ENCODE assay signal across 12 cellular contexts in the genomic region with DNA sequence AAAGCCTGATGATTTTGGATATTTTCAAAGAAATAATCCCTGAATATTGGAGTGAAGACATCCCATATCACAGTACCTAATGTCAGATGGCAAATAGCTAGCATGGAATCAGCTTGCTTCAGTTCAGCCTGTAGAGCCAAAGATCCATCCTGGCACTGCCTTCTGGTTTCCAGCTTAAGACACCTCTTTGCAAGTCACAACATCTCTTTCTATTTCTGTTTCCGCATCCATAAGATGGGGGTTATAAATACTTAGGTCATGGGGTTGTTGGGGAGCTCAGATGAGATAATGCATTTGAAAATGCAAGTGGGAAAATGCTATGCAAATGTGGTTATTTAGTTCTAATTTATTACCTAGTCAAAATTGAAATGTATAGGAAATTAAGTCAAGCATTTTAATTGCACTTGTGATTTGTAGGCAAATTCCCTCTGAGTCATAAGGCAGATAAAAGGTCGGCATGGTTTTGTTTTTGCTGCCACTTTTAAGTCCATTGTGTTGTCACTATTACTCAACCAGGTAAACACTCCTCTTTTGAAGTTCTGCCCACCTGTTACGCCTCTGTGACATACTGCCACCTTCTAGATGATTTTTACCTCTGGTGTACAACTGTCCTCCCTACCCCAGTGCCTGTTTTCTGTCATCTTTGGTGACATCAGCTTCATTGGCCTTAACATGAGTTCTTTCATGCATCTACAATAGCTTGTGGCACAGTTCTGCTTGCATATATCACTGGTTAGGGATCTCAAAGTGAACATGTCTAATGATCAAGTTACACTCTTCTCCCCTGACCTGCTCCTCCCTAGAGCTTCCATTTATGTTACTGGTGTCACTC.
DNase-seq lines count a peak whose midpoint lies in the region; ATAC-seq and TF ChIP-seq lines count a peak whose summit lies in the region.
"Had no signal": no experiment of that assay in that cellular context is flagged by ENCODE, and none has a peak within 500 bp of the region (broad histone marks: within the 10 kb centered on the region; RNA-seq: fewer than 3 reads in every experiment).

No MANE protein-coding gene starts in this region.

- peaks cover 15% of the 10 kb centered on the region for H3K36me3 Mint-ChIP-seq in activated CD4-positive, alpha-beta T cell treated with anti-CD3 and anti-CD28 coated beads for 36 hours (ENCODE audit: low read depth)

- TF ChIP-seq POLR2A in right lobe of liver (IDR thresholded peaks at IDR 0.05) (no peak), prostate gland (IDR thresholded peaks at IDR 0.05) (no peak)

- H3K27me3 ChIP-seq in right lobe of liver: no peaks in the 10 kb centered on the region
- no peaks in the 10 kb centered on the region for H3K27me3 ChIP-seq in prostate gland (replicated peaks; ENCODE audit: insufficient read depth)
- H3K27me3 ChIP-seq in tibial artery: no peaks in the 10 kb centered on the region
- H3K27me3 ChIP-seq: heart left ventricle had no signal

- H3K9me3 ChIP-seq in right lobe of liver (no peaks in the 10 kb centered on the region), prostate gland (no peaks in the 10 kb centered on the region), tibial artery (no peaks in the 10 kb centered on the region)
- H3K9me3 ChIP-seq: heart left ventricle had no signal

- no peaks in the 10 kb centered on the region for H3K27me3 Mint-ChIP-seq in activated CD4-positive, alpha-beta T cell treated with anti-CD3 and anti-CD28 coated beads for 36 hours
- H3K27me3 Mint-ChIP-seq: T-cell had no signal

- 41% methylated on average over 3 of the region's 3 CpGs for WGBS in right lobe of liver (ENCODE audit: insufficient coverage, low coverage, low lambda C conversion rate, missing lambda C conversion rate)
- 47% methylated on average over 3 of the region's 3 CpGs for WGBS in prostate gland

- intact Hi-C loops in activated CD4-positive, alpha-beta T cell treated with anti-CD3 and anti-CD28 coated beads for 36 hours (cut with DNase I, micrococcal nuclease): loop anchor here in 1 of 2 experiments (2.0 kb wide), 1 partner anchor 30 kb away; no protein-coding TSS in a partner anchor
- intact Hi-C loops in right lobe of liver (cut with DNase I) (no loop called here), prostate gland (cut with DNase I) (no loop called here), tibial artery (cut with DNase I; ENCODE audit: low total_unique reads) (no loop called here)

- CTCF ChIA-PET in activated CD4-positive, alpha-beta T cell treated with anti-CD3 and anti-CD28 coated beads for 36 hours (lab: Charles Lee): interaction anchor here (0.6 to 0.8 kb wide), 2 partner anchors 9 to 11 kb away, joined by 3 to 4 read pairs; no protein-coding TSS in a partner anchor

- POLR2A ChIA-PET in activated CD4-positive, alpha-beta T cell treated with anti-CD3 and anti-CD28 coated beads for 36 hours (lab: Charles Lee): interaction anchor here (0.6 kb wide), 1 partner anchor 56 kb away, joined by 4 read pairs; no protein-coding TSS in a partner anchor

- no peak overlapping the region for H3K4me3 Mint-ChIP-seq in activated CD4-positive, alpha-beta T cell treated with anti-CD3 and anti-CD28 coated beads for 36 hours
- H3K4me3 Mint-ChIP-seq: T-cell had no signal

- TF ChIP-seq CTCF in right lobe of liver (IDR thresholded peaks at IDR 0.05): no peak
- TF ChIP-seq CTCF in prostate gland (IDR thresholded peaks at IDR 0.05): no peak
- TF ChIP-seq CTCF in tibial artery (IDR thresholded peaks at IDR 0.05): no peak

- peak overlapping the region; percentile 35 for H3K27ac Mint-ChIP-seq in activated CD4-positive, alpha-beta T cell treated with anti-CD3 and anti-CD28 coated beads for 36 hours
- H3K27ac Mint-ChIP-seq: T-cell had no signal

- no peak overlapping the region for H3K4me3 ChIP-seq in right lobe of liver
- no peak overlapping the region for H3K4me3 ChIP-seq in prostate gland
- no peak overlapping the region for H3K4me3 ChIP-seq in tibial artery
- H3K4me3 ChIP-seq: heart left ventricle had no signal

- DNase-seq in activated CD4-positive, alpha-beta T cell treated with anti-CD3 and anti-CD28 coated beads for 36 hours: peak; percentile 46
- DNase-seq in activated CD4-positive, alpha-beta T cell treated with anti-CD3 and anti-CD28 coated beads for 1 hour: no peak
- DNase-seq in NCI-H510A (lab: John Stamatoyannopoulos, UW) (peak; percentile 64), right lobe of liver (no peak), prostate gland (ENCODE audit: low spot score) (no peak), tibial artery (no peak)
- no peak for DNase-seq in activated effector memory CD4-positive, alpha-beta T cell treated with anti-CD3 and anti-CD28 coated beads, Interleukin-2, amount 50 U/mL, for 16 hours
- DNase-seq: dermis blood vessel endothelial cell, NCI-H226, T-cell had no signal

- H3K36me3 ChIP-seq in right lobe of liver (no peaks in the 10 kb centered on the region), prostate gland (no peaks in the 10 kb centered on the region), tibial artery (no peaks in the 10 kb centered on the region)
- H3K36me3 ChIP-seq: heart left ventricle had no signal

- H3K9me3 Mint-ChIP-seq in activated CD4-positive, alpha-beta T cell treated with anti-CD3 and anti-CD28 coated beads for 36 hours (ENCODE audit: low read depth): no peaks in the 10 kb centered on the region
- H3K9me3 Mint-ChIP-seq: T-cell had no signal

- H3K27ac ChIP-seq in right lobe of liver (no peak overlapping the region), prostate gland (no peak overlapping the region), tibial artery (no peak overlapping the region)
- H3K27ac ChIP-seq: heart left ventricle had no signal

- peak; percentile 91 for ATAC-seq in activated CD4-positive, alpha-beta T cell treated with anti-CD3 and anti-CD28 coated beads for 36 hours
- ATAC-seq in HG02884 (IDR thresholded peaks at IDR 0.05; ENCODE audit: unreplicated experiment) (peak; percentile 57), right lobe of liver (peak in 3 of 4 donors; percentile 58 to 92 (median 89))
- ATAC-seq: T-cell had no signal

- peaks cover 30% of the 10 kb centered on the region for H3K4me1 Mint-ChIP-seq in activated CD4-positive, alpha-beta T cell treated with anti-CD3 and anti-CD28 coated beads for 36 hours

- peaks cover 0 to 3% (median 0%) of the 10 kb centered on the region in 4 donors for H3K4me1 ChIP-seq in right lobe of liver
- H3K4me1 ChIP-seq in prostate gland (replicated peaks): no peaks in the 10 kb centered on the region
- peaks cover 0 to 14% (median 3%) of the 10 kb centered on the region in 4 donors for H3K4me1 ChIP-seq in tibial artery

Comparison
In these comparisons a context has a peak if more than half of its experiments do, and no peak if none do; other contexts are left out.
1. DNase-seq: peak in activated CD4-positive, alpha-beta T cell treated with anti-CD3 and anti-CD28 coated beads for 36 hours (single experiment) and NCI-H510A (single experiment); none in activated CD4-positive, alpha-beta T cell treated with anti-CD3 and anti-CD28 coated beads for 1 hour (single experiment), right lobe of liver (0 of 3), prostate gland (single experiment), tibial artery (0 of 2) and activated effector memory CD4-positive, alpha-beta T cell treated with anti-CD3 and anti-CD28 coated beads, Interleukin-2, amount 50 U/mL, for 16 hours (single experiment).
2. Peak in every context shown above with its lines, with median percentiles within 50 percentile points of each other: ATAC-seq.